In the genomic region with DNA sequence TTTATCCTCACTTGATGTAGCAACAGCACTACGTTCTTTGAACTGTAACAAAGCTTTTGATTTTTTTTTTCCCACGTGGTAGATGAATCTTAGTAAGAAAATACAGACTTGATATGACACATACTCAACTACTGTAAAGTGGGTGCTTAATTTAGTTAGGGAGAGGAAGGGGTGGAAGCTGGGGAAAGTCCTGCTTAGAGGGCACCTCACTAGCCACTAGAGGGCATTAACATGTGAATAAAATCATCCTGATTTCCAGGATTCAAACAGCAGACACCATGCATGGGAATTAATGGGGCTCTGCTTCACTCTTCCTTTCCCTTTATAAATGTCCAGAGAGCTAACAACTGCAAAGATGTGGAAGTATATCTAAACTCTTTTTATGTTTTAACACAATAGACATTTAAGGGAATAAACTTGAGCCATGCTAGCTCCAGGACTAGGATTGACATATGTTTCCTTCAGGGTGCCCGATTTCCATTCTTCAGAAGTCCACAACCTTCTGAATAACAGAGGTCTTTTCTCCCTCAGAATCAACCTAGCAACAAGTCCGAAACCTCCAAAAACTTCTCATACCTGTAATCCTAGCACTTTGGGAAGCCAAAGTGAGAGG, we compare ENCODE assay signal across 8 cellular contexts.
DNase-seq lines count a peak whose midpoint lies in the region; ATAC-seq lines count a peak whose summit lies in the region.

No MANE protein-coding gene starts in this region.

- peak overlapping the region; percentile 79 for H3K27ac Mint-ChIP-seq in activated CD4-positive, alpha-beta T cell treated with anti-CD3 and anti-CD28 coated beads for 36 hours
- peak overlapping the region; percentile 77 for H3K27ac Mint-ChIP-seq in activated naive CD8-positive, alpha-beta T cell treated with anti-CD3 and anti-CD28 coated beads, Interleukin-2, amount 50 U/mL, for 24 hours
- peak overlapping the region in 1 of 2 donors; percentile 64 for H3K27ac Mint-ChIP-seq in stimulated activated naive CD8-positive, alpha-beta T cell treated with anti-CD3 and anti-CD28 coated beads, Interleukin-15, amount 100 ng/mL, for 72 hours

- H3K4me3 ChIP-seq in right cardiac atrium (ENCODE audit: low read length): no peak overlapping the region

- peaks cover 10% of the 10 kb centered on the region for H3K4me1 ChIP-seq in right cardiac atrium (ENCODE audit: control insufficient read depth, insufficient read depth, low read length)

- no peaks in the 10 kb centered on the region for H3K27me3 Mint-ChIP-seq in activated CD4-positive, alpha-beta T cell treated with anti-CD3 and anti-CD28 coated beads for 36 hours
- H3K27me3 Mint-ChIP-seq in activated naive CD8-positive, alpha-beta T cell treated with anti-CD3 and anti-CD28 coated beads, Interleukin-2, amount 50 U/mL, for 24 hours: no peaks in the 10 kb centered on the region
- H3K27me3 Mint-ChIP-seq in stimulated activated naive CD8-positive, alpha-beta T cell treated with anti-CD3 and anti-CD28 coated beads, Interleukin-15, amount 100 ng/mL, for 72 hours: no peaks in the 10 kb centered on the region

- intact Hi-C loops in activated CD4-positive, alpha-beta T cell treated with anti-CD3 and anti-CD28 coated beads for 36 hours (cut with DNase I, micrococcal nuclease): loop anchor here (1.0 to 5.0 kb wide), 7 partner anchors 39 to 456 kb away; partner anchors contain the start of gene ATXN1 (in 1 of the 2)
- intact Hi-C loops in right cardiac atrium (cut with DNase I): loop anchor here (5.0 to 10.0 kb wide), 4 partner anchors 176 to 454 kb away; partner anchors contain the start of gene ATXN1 (in 3 of the 4)

- no peak overlapping the region for H3K4me3 Mint-ChIP-seq in activated CD4-positive, alpha-beta T cell treated with anti-CD3 and anti-CD28 coated beads for 36 hours
- no peak overlapping the region for H3K4me3 Mint-ChIP-seq in activated naive CD8-positive, alpha-beta T cell treated with anti-CD3 and anti-CD28 coated beads, Interleukin-2, amount 50 U/mL, for 24 hours
- peak overlapping the region in 1 of 2 donors; percentile 44 for H3K4me3 Mint-ChIP-seq in stimulated activated naive CD8-positive, alpha-beta T cell treated with anti-CD3 and anti-CD28 coated beads, Interleukin-15, amount 100 ng/mL, for 72 hours

- no peak overlapping the region for H3K27ac ChIP-seq in right cardiac atrium (ENCODE audit: low read length)

- H3K9me3 ChIP-seq in right cardiac atrium (ENCODE audit: control insufficient read depth, low read length): no peaks in the 10 kb centered on the region

- ATAC-seq in activated CD4-positive, alpha-beta T cell treated with anti-CD3 and anti-CD28 coated beads for 36 hours: peak; percentile 76
- peak; percentile 58 for ATAC-seq in activated naive CD8-positive, alpha-beta T cell treated with anti-CD3 and anti-CD28 coated beads, Interleukin-2, amount 50 U/mL, for 24 hours
- ATAC-seq in right cardiac atrium (peak; percentile 65 to 68), HG02870 (IDR thresholded peaks at IDR 0.05; ENCODE audit: unreplicated experiment) (no peak)
- ATAC-seq in stimulated activated naive CD8-positive, alpha-beta T cell treated with anti-CD3 and anti-CD28 coated beads, Interleukin-15, amount 100 ng/mL, for 72 hours: peak; percentile 76

- H3K36me3 Mint-ChIP-seq in activated CD4-positive, alpha-beta T cell treated with anti-CD3 and anti-CD28 coated beads for 36 hours (ENCODE audit: low read depth): no peaks in the 10 kb centered on the region
- peaks cover 1% of the 10 kb centered on the region for H3K36me3 Mint-ChIP-seq in activated naive CD8-positive, alpha-beta T cell treated with anti-CD3 and anti-CD28 coated beads, Interleukin-2, amount 50 U/mL, for 24 hours (ENCODE audit: low read depth)

- DNase-seq in activated CD4-positive, alpha-beta T cell treated with anti-CD3 and anti-CD28 coated beads for 36 hours: peak; percentile 45
- no peak for DNase-seq in activated CD4-positive, alpha-beta T cell treated with anti-CD3 and anti-CD28 coated beads, Interleukin-2, amount 50 U/mL, for 1 hour
- DNase-seq in MV-4-11 (lab: John Stamatoyannopoulos, UW) (peak; percentile 36), right cardiac atrium (no peak), NCI-H510A (lab: John Stamatoyannopoulos, UW) (no peak)
- no peak for DNase-seq in activated naive CD8-positive, alpha-beta T cell treated with anti-CD3 and anti-CD28 coated beads, Interleukin-2, amount 50 U/mL, for 24 hours
- no peak for DNase-seq in stimulated activated naive CD8-positive, alpha-beta T cell treated with anti-CD3 and anti-CD28 coated beads, Interleukin-15, amount 100 ng/mL, for 72 hours

- H3K27me3 ChIP-seq in right cardiac atrium (ENCODE audit: control insufficient read depth, insufficient read depth): no peaks in the 10 kb centered on the region

- POLR2A ChIA-PET in activated CD4-positive, alpha-beta T cell treated with anti-CD3 and anti-CD28 coated beads for 36 hours (lab: Charles Lee): interaction anchor here (0.6 to 1.7 kb wide), 4 partner anchors 41 to 250 kb away, joined by 3 to 16 read pairs (median 4); partner anchors contain the start of gene ATXN1

- H3K9me3 Mint-ChIP-seq in activated CD4-positive, alpha-beta T cell treated with anti-CD3 and anti-CD28 coated beads for 36 hours (ENCODE audit: low read depth): no peaks in the 10 kb centered on the region
- H3K9me3 Mint-ChIP-seq in activated naive CD8-positive, alpha-beta T cell treated with anti-CD3 and anti-CD28 coated beads, Interleukin-2, amount 50 U/mL, for 24 hours: no peaks in the 10 kb centered on the region
- H3K9me3 Mint-ChIP-seq in stimulated activated naive CD8-positive, alpha-beta T cell treated with anti-CD3 and anti-CD28 coated beads, Interleukin-15, amount 100 ng/mL, for 72 hours: no peaks in the 10 kb centered on the region

- CTCF ChIA-PET in activated CD4-positive, alpha-beta T cell treated with anti-CD3 and anti-CD28 coated beads for 36 hours (lab: Charles Lee): interaction anchor here (0.7 to 6.7 kb wide), 34 partner anchors 9 to 453 kb away, joined by 3 to 53 read pairs (median 4); partner anchors contain the start of gene ATXN1

- 59% methylated on average over 4 of the region's 4 CpGs for WGBS in right cardiac atrium

- H3K4me1 Mint-ChIP-seq in activated CD4-positive, alpha-beta T cell treated with anti-CD3 and anti-CD28 coated beads for 36 hours: peaks cover 56% of the 10 kb centered on the region
- peaks cover 48% of the 10 kb centered on the region for H3K4me1 Mint-ChIP-seq in activated naive CD8-positive, alpha-beta T cell treated with anti-CD3 and anti-CD28 coated beads, Interleukin-2, amount 50 U/mL, for 24 hours
- peaks cover 62% of the 10 kb centered on the region for H3K4me1 Mint-ChIP-seq in stimulated activated naive CD8-positive, alpha-beta T cell treated with anti-CD3 and anti-CD28 coated beads, Interleukin-15, amount 100 ng/mL, for 72 hours

Comparison
In these comparisons a context has a peak if more than half of its experiments do, and no peak if none do; other contexts are left out.
1. DNase-seq: peak in activated CD4-positive, alpha-beta T cell treated with anti-CD3 and anti-CD28 coated beads for 36 hours (single experiment) and MV-4-11 (single experiment); none in activated CD4-positive, alpha-beta T cell treated with anti-CD3 and anti-CD28 coated beads, Interleukin-2, amount 50 U/mL, for 1 hour (single experiment), activated naive CD8-positive, alpha-beta T cell treated with anti-CD3 and anti-CD28 coated beads, Interleukin-2, amount 50 U/mL, for 24 hours (single experiment), right cardiac atrium (0 of 3), stimulated activated naive CD8-positive, alpha-beta T cell treated with anti-CD3 and anti-CD28 coated beads, Interleukin-15, amount 100 ng/mL, for 72 hours (0 of 2) and NCI-H510A (single experiment).